ENCODE assay signal across 8 cellular contexts in genomic region chr1:37999434-38000232, GRCh38. TPM values are rescaled to one million over a fixed set of nuclear protein-coding genes. Genes with fewer than 3 reads are reported as not detected.
A peak's percentile ranks its signal among the peaks of the same experiment; 100 is the strongest.
DNase-seq lines count a peak whose midpoint lies in the region; ATAC-seq and TF ChIP-seq lines count a peak whose summit lies in the region.

No MANE protein-coding gene starts in this region.

- no peak for TF ChIP-seq POLR2A in NB4 (IDR thresholded peaks at IDR 0.05; ENCODE audit: extremely low read depth, insufficient read length)

- no TSS peak for BruUV-seq in mammary epithelial cell (replicated peaks; lab: Mats Ljungman, UMichigan)

- no peak for TF ChIP-seq RAD21 in liver (IDR thresholded peaks at IDR 0.05)

- CTCF ChIA-PET in CD8-positive, alpha-beta T cell (lab: Charles Lee): interaction anchor here (1.8 to 5.2 kb wide), 3 partner anchors 9 to 28 kb away, joined by 6 to 32 read pairs (median 11); partner anchors contain the start of gene SF3A3
- CTCF ChIA-PET in mammary epithelial cell (lab: Charles Lee; ENCODE audit: low non-redundant PET): interaction anchor here (0.6 kb wide), 1 partner anchor 124 kb away, joined by 10 read pairs; no protein-coding TSS in a partner anchor

- no peak for ATAC-seq in CD8-positive, alpha-beta T cell
- ATAC-seq in GM18873 (IDR thresholded peaks at IDR 0.05; ENCODE audit: low FRiP score, unreplicated experiment) (no peak), GM19397 (IDR thresholded peaks at IDR 0.05; ENCODE audit: unreplicated experiment) (no peak), HG02852 (IDR thresholded peaks at IDR 0.05; ENCODE audit: unreplicated experiment) (no peak)

- H4K20me1 ChIP-seq in mammary epithelial cell (ENCODE audit: insufficient read depth, low read length): no peaks in the 10 kb centered on the region

- H3K4me1 Mint-ChIP-seq in CD8-positive, alpha-beta T cell (ENCODE audit: low read depth): peaks cover 52% of the 10 kb centered on the region

- POLR2A ChIA-PET in CD8-positive, alpha-beta T cell (lab: Charles Lee): no interaction called here

- peak overlapping the region; percentile 37 for H3K9ac ChIP-seq in mammary epithelial cell (ENCODE audit: insufficient read depth, low read length)
- H3K9ac ChIP-seq in liver (ENCODE audit: low read depth in 1 of 2, low read length in 2 of 2): no peak overlapping the region

- no peaks in the 10 kb centered on the region for H3K9me3 Mint-ChIP-seq in CD8-positive, alpha-beta T cell

- no peak for TF ChIP-seq CTCF in CD8-positive, alpha-beta T cell (IDR thresholded peaks at IDR 0.05)
- TF ChIP-seq CTCF in NB4 (IDR thresholded peaks at IDR 0.05; ENCODE audit: low read depth, low read length) (no peak), mammary epithelial cell (conservative IDR thresholded peaks at IDR 0.05 in 1 of 2, IDR thresholded peaks at IDR 0.05 in 1 of 2; ENCODE audit: extremely low read depth in 1 of 2, insufficient read depth in 1 of 2, low read depth in 1 of 2, low read length in 2 of 2) (no peak), liver (IDR thresholded peaks at IDR 0.05; ENCODE audit: low read depth, low read length, missing input control) (no peak)

- WGBS in mammary epithelial cell (ENCODE audit: low coverage, missing lambda C conversion rate): 13% methylated on average over 7 of the region's 9 CpGs
- WGBS in liver: 53% methylated on average over 9 of the region's 9 CpGs
- 40% methylated on average over 9 of the region's 9 CpGs for WGBS in thymus

- no peak overlapping the region for H3K27ac ChIP-seq in CD8-positive, alpha-beta T cell (ENCODE audit: low read depth, low read length)
- H3K27ac ChIP-seq in mammary epithelial cell (ENCODE audit: insufficient read depth, low read depth, low read length) (peak overlapping the region; percentile 48), liver (ENCODE audit: low read depth in 1 of 2, low read length in 2 of 2) (peak overlapping the region; percentile 72 to 82), thymus (ENCODE audit: low read depth) (peak overlapping the region; percentile 78)

- no peak overlapping the region for H3K4me3 ChIP-seq in CD8-positive, alpha-beta T cell (ENCODE audit: low read depth, low read length)
- peak overlapping the region; percentile 45 for H3K4me3 ChIP-seq in NB4 (ENCODE audit: low read depth, low read length)
- H3K4me3 ChIP-seq in mammary epithelial cell (replicated peaks in 1 of 3; ENCODE audit: insufficient read depth in 1 of 3, low read depth in 2 of 3, low read length in 3 of 3): no peak overlapping the region
- H3K4me3 ChIP-seq in liver (ENCODE audit: low read depth in 1 of 3, low read length in 3 of 3): no peak overlapping the region
- H3K4me3 ChIP-seq in thymus (ENCODE audit: low read length): no peak overlapping the region

- dilution Hi-C loops in mammary epithelial cell (cut with HindIII; ENCODE audit: low sequenced_read_pairs): no loop called here

- peaks cover 52% of the 10 kb centered on the region for H3K79me2 ChIP-seq in mammary epithelial cell (ENCODE audit: insufficient read depth, low read length)

- H3K27me3 ChIP-seq in CD8-positive, alpha-beta T cell (ENCODE audit: insufficient read depth, low read length): no peaks in the 10 kb centered on the region
- no peaks in the 10 kb centered on the region for H3K27me3 ChIP-seq in mammary epithelial cell (ENCODE audit: insufficient read depth, low read length)
- H3K27me3 ChIP-seq in liver (ENCODE audit: control insufficient read depth in 4 of 4, insufficient read depth in 4 of 4, low read length in 3 of 4): no peaks in the 10 kb centered on the region
- H3K27me3 ChIP-seq in thymus (ENCODE audit: control insufficient read depth, insufficient read depth): no peaks in the 10 kb centered on the region

- peak overlapping the region; percentile 88 for H3K27ac Mint-ChIP-seq in CD8-positive, alpha-beta T cell

- no peaks in the 10 kb centered on the region for H3K36me3 ChIP-seq in CD8-positive, alpha-beta T cell (ENCODE audit: insufficient read depth, low read length)
- H3K36me3 ChIP-seq in mammary epithelial cell (ENCODE audit: insufficient read depth, low read length) (peaks cover 13% of the 10 kb centered on the region), liver (ENCODE audit: control insufficient read depth in 4 of 4, insufficient read depth in 3 of 4, low read depth in 1 of 4, low read length in 3 of 4) (peaks cover 0 to 6% (median 0%) of the 10 kb centered on the region in 4 donors), thymus (ENCODE audit: control insufficient read depth, insufficient read depth) (no peaks in the 10 kb centered on the region)

- H3K36me3 Mint-ChIP-seq in CD8-positive, alpha-beta T cell: peaks cover 12% of the 10 kb centered on the region

- intact Hi-C loops in CD8-positive, alpha-beta T cell (cut with DNase I, micrococcal nuclease): no loop called here
- intact Hi-C loops in mammary epithelial cell (cut with micrococcal nuclease): loop anchor here (10.0 kb wide), 1 partner anchor 195 kb away; the partner anchor contains the start of genes C1orf122 and YRDC

- no peaks in the 10 kb centered on the region for H3K27me3 Mint-ChIP-seq in CD8-positive, alpha-beta T cell (ENCODE audit: low read depth)

- in situ Hi-C loops in mammary epithelial cell (cut with MboI; ENCODE audit: low sequenced_read_pairs in 2 of 2): no loop called here

- peaks cover 32% of the 10 kb centered on the region for H3K4me1 ChIP-seq in CD8-positive, alpha-beta T cell (ENCODE audit: insufficient read depth, low read length)
- H3K4me1 ChIP-seq in mammary epithelial cell (ENCODE audit: insufficient read depth, low read length): peaks cover 61% of the 10 kb centered on the region
- peaks cover 5 to 30% (median 8%) of the 10 kb centered on the region in 4 donors for H3K4me1 ChIP-seq in liver (ENCODE audit: control insufficient read depth in 4 of 4, insufficient read depth in 4 of 4, low read length in 3 of 4)
- peaks cover 14% of the 10 kb centered on the region for H3K4me1 ChIP-seq in thymus (ENCODE audit: control insufficient read depth, insufficient read depth, low read length)

- peak overlapping the region; percentile 62 for H3K4me2 ChIP-seq in mammary epithelial cell (ENCODE audit: insufficient read depth, low read depth, low read length)

- H3K9me3 ChIP-seq in CD8-positive, alpha-beta T cell (ENCODE audit: low read length): no peaks in the 10 kb centered on the region
- no peaks in the 10 kb centered on the region for H3K9me3 ChIP-seq in mammary epithelial cell (replicated peaks; ENCODE audit: insufficient read depth, low read length)
- no peaks in the 10 kb centered on the region for H3K9me3 ChIP-seq in liver (ENCODE audit: control insufficient read depth in 4 of 4, low read length in 3 of 4)
- H3K9me3 ChIP-seq in thymus (ENCODE audit: control insufficient read depth): no peaks in the 10 kb centered on the region

- no peak overlapping the region for H3K4me3 Mint-ChIP-seq in CD8-positive, alpha-beta T cell

- no peak for DNase-seq in CD8-positive, alpha-beta T cell
- DNase-seq in NB4 (ENCODE audit: low read depth) (peak; percentile 88), mammary epithelial cell (no peak)

- H2AFZ ChIP-seq in mammary epithelial cell (ENCODE audit: low read depth, low read length): peak overlapping the region; percentile 47

TF ChIP-seq in liver, 16 proteins besides CTCF, POLR2A, EP300 and RAD21 (continues in another document):
- TF ChIP-seq REST (IDR thresholded peaks at IDR 0.05) (no peak), JUND (IDR thresholded peaks at IDR 0.05) (peak; percentile 47 to 56)

RNA-seq across cellular contexts. Expression of gene FHL3, which starts 5.7 kb away (rescaled TPM):
- total RNA-seq in CD8-positive, alpha-beta T cell: 1 to 10 TPM; 5.6 to 5.9 TPM
- total RNA-seq in mammary epithelial cell: 10 to 100 TPM; 21.5 to 29.0 TPM
- polyA plus RNA-seq in mammary epithelial cell: 15.6 TPM
- 77.3 TPM for polyA minus RNA-seq in mammary epithelial cell
- 1 to 10 TPM; 2.7 to 4.2 TPM for total RNA-seq in liver
- polyA plus RNA-seq in liver: 1 to 10 TPM; 1.7 to 2.9 TPM
- polyA plus RNA-seq in thymus: 18.7 TPM

RNA-seq across cellular contexts. Expression of gene SF3A3, which starts 9.8 kb away (rescaled TPM):
- total RNA-seq in CD8-positive, alpha-beta T cell: 10 to 100 TPM; 41.7 to 42.6 TPM
- total RNA-seq in mammary epithelial cell (10 to 100 TPM; 55.7 to 73.8 TPM), liver (10 to 100 TPM; 30.2 to 39.6 TPM)
- polyA plus RNA-seq in mammary epithelial cell (45.0 TPM), liver (10 to 100 TPM; 16.6 to 21.2 TPM), thymus (26.8 TPM)
- polyA minus RNA-seq in mammary epithelial cell: 304 TPM

RNA-seq across cellular contexts. Expression of gene UTP11, which starts 12.9 kb away (rescaled TPM):
- 10 to 100 TPM; 12.8 to 14.0 TPM for total RNA-seq in CD8-positive, alpha-beta T cell
- total RNA-seq in mammary epithelial cell: 10 to 100 TPM; 34.0 to 42.1 TPM
- polyA plus RNA-seq in mammary epithelial cell: 27.0 TPM
- 11.9 TPM for polyA minus RNA-seq in mammary epithelial cell
- 10 to 100 TPM; 11.0 to 17.8 TPM for total RNA-seq in liver
- 10 to 100 TPM; 11.0 to 12.6 TPM for polyA plus RNA-seq in liver
- polyA plus RNA-seq in thymus: 30.3 TPM

RNA-seq across cellular contexts. Expression of gene POU3F1, which starts 47.0 kb away (rescaled TPM):
- 1 to 10 TPM; 1.0 to 1.1 TPM for total RNA-seq in CD8-positive, alpha-beta T cell
- total RNA-seq in mammary epithelial cell (under 1 TPM; 0.17 to 0.59 TPM), liver (not detected)
- polyA plus RNA-seq in mammary epithelial cell (0.05 TPM), liver (not detected), thymus (0.30 TPM)
- polyA minus RNA-seq in mammary epithelial cell: not detected

RNA-seq across cellular contexts. Expression of gene INPP5B, which starts 52.8 kb away (rescaled TPM):
- total RNA-seq in CD8-positive, alpha-beta T cell: 10 to 100 TPM; 11.2 to 12.7 TPM
- total RNA-seq in mammary epithelial cell (10 to 100 TPM; 11.2 to 17.5 TPM), liver (10 to 100 TPM; 21.3 to 30.9 TPM)
- polyA plus RNA-seq in mammary epithelial cell (4.5 TPM), liver (1 to 10 TPM; 5.0 to 5.9 TPM), thymus (24.8 TPM)
- 10.5 TPM for polyA minus RNA-seq in mammary epithelial cell
